In genomic region chr3:9399746-9400145, GRCh38 we compare ENCODE assay signal across 1 cellular context.
TF ChIP-seq lines count a peak whose summit lies in the region.

No MANE protein-coding gene starts in this region.

TF ChIP-seq in K562, 482 proteins besides CTCF, POLR2A, EP300 and RAD21 (continued from another document and continues in another):
- TF ChIP-seq, protein P1, sequence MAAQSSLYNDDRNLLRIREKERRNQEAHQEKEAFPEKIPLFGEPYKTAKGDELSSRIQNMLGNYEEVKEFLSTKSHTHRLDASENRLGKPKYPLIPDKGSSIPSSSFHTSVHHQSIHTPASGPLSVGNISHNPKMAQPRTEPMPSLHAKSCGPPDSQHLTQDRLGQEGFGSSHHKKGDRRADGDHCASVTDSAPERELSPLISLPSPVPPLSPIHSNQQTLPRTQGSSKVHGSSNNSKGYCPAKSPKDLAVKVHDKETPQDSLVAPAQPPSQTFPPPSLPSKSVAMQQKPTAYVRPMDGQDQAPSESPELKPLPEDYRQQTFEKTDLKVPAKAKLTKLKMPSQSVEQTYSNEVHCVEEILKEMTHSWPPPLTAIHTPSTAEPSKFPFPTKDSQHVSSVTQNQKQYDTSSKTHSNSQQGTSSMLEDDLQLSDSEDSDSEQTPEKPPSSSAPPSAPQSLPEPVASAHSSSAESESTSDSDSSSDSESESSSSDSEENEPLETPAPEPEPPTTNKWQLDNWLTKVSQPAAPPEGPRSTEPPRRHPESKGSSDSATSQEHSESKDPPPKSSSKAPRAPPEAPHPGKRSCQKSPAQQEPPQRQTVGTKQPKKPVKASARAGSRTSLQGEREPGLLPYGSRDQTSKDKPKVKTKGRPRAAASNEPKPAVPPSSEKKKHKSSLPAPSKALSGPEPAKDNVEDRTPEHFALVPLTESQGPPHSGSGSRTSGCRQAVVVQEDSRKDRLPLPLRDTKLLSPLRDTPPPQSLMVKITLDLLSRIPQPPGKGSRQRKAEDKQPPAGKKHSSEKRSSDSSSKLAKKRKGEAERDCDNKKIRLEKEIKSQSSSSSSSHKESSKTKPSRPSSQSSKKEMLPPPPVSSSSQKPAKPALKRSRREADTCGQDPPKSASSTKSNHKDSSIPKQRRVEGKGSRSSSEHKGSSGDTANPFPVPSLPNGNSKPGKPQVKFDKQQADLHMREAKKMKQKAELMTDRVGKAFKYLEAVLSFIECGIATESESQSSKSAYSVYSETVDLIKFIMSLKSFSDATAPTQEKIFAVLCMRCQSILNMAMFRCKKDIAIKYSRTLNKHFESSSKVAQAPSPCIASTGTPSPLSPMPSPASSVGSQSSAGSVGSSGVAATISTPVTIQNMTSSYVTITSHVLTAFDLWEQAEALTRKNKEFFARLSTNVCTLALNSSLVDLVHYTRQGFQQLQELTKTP (IDR thresholded peaks at IDR 0.05; ENCODE audit: low read depth in 1 of 2, partially characterized antibody in 2 of 2): no peak
- TF ChIP-seq, protein P2, sequence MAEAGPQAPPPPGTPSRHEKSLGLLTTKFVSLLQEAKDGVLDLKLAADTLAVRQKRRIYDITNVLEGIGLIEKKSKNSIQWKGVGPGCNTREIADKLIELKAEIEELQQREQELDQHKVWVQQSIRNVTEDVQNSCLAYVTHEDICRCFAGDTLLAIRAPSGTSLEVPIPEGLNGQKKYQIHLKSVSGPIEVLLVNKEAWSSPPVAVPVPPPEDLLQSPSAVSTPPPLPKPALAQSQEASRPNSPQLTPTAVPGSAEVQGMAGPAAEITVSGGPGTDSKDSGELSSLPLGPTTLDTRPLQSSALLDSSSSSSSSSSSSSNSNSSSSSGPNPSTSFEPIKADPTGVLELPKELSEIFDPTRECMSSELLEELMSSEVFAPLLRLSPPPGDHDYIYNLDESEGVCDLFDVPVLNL (CRISPR knock-in tag; IDR thresholded peaks at IDR 0.05; ENCODE audit: low read depth): no peak
- no peak for TF ChIP-seq NRF1 (conservative IDR thresholded peaks at IDR 0.05 in 1 of 2, IDR thresholded peaks at IDR 0.05 in 1 of 2)
- no peak for TF ChIP-seq ZNF121 (CRISPR knock-in tag; conservative IDR thresholded peaks at IDR 0.05)
- 0 out of 2 replicates have a peak, but pooled peaks have one; percentile 46 for TF ChIP-seq FOXJ2 (tag; IDR thresholded peaks at IDR 0.05)
- TF ChIP-seq MTF1 (CRISPR knock-in tag; IDR thresholded peaks at IDR 0.05; ENCODE audit: borderline replicate concordance): no peak
- peak in 1 of 2 experiments; percentile 80; a peak in 2 of 4 replicates for TF ChIP-seq HDAC1 (IDR thresholded peaks at IDR 0.05)
- 0 out of 2 replicates have a peak, but pooled peaks have one; percentile 29 for TF ChIP-seq SMAD4 (CRISPR knock-in tag; conservative IDR thresholded peaks at IDR 0.05)
- TF ChIP-seq CBFB (CRISPR knock-in tag; IDR thresholded peaks at IDR 0.05): no peak
- TF ChIP-seq, protein P3, sequence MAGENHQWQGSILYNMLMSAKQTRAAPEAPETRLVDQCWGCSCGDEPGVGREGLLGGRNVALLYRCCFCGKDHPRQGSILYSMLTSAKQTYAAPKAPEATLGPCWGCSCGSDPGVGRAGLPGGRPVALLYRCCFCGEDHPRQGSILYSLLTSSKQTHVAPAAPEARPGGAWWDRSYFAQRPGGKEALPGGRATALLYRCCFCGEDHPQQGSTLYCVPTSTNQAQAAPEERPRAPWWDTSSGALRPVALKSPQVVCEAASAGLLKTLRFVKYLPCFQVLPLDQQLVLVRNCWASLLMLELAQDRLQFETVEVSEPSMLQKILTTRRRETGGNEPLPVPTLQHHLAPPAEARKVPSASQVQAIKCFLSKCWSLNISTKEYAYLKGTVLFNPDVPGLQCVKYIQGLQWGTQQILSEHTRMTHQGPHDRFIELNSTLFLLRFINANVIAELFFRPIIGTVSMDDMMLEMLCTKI (IDR thresholded peaks at IDR 0.05; ENCODE audit: partially characterized antibody): no peak
- peak; percentile 29 for TF ChIP-seq NCOR1 (IDR thresholded peaks at IDR 0.05)
- TF ChIP-seq IRF1 (CRISPR knock-in tag; IDR thresholded peaks at IDR 0.05; ENCODE audit: borderline replicate concordance): no peak
- peak; percentile 44; the same call in 1 of the 2 replicates for TF ChIP-seq LARP7 (IDR thresholded peaks at IDR 0.05)
- TF ChIP-seq CREM (IDR thresholded peaks at IDR 0.05; ENCODE audit: low read depth): peak; percentile 39; the same call in 1 of the 2 replicates
- TF ChIP-seq HDGF (IDR thresholded peaks at IDR 0.05): no peak
- TF ChIP-seq CBX3 (IDR thresholded peaks at IDR 0.05; ENCODE audit: borderline replicate concordance in 1 of 2, low read length in 2 of 2): 0 out of 3 replicates have a peak, but pooled peaks of 1 of the 2 experiments have one; percentile 40
- no peak for TF ChIP-seq ZZZ3 (IDR thresholded peaks at IDR 0.05)
- TF ChIP-seq, protein P4, sequence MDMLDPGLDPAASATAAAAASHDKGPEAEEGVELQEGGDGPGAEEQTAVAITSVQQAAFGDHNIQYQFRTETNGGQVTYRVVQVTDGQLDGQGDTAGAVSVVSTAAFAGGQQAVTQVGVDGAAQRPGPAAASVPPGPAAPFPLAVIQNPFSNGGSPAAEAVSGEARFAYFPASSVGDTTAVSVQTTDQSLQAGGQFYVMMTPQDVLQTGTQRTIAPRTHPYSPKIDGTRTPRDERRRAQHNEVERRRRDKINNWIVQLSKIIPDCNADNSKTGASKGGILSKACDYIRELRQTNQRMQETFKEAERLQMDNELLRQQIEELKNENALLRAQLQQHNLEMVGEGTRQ (CRISPR knock-in tag; IDR thresholded peaks at IDR 0.05): no peak
- TF ChIP-seq, protein P5, sequence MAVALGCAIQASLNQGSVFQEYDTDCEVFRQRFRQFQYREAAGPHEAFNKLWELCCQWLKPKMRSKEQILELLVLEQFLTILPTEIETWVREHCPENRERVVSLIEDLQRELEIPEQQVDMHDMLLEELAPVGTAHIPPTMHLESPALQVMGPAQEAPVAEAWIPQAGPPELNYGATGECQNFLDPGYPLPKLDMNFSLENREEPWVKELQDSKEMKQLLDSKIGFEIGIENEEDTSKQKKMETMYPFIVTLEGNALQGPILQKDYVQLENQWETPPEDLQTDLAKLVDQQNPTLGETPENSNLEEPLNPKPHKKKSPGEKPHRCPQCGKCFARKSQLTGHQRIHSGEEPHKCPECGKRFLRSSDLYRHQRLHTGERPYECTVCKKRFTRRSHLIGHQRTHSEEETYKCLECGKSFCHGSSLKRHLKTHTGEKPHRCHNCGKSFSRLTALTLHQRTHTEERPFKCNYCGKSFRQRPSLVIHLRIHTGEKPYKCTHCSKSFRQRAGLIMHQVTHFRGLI (CRISPR knock-in tag; IDR thresholded peaks at IDR 0.05): no peak
- TF ChIP-seq ZNF133 (CRISPR knock-in tag; IDR thresholded peaks at IDR 0.05): no peak
- TF ChIP-seq, protein P6, sequence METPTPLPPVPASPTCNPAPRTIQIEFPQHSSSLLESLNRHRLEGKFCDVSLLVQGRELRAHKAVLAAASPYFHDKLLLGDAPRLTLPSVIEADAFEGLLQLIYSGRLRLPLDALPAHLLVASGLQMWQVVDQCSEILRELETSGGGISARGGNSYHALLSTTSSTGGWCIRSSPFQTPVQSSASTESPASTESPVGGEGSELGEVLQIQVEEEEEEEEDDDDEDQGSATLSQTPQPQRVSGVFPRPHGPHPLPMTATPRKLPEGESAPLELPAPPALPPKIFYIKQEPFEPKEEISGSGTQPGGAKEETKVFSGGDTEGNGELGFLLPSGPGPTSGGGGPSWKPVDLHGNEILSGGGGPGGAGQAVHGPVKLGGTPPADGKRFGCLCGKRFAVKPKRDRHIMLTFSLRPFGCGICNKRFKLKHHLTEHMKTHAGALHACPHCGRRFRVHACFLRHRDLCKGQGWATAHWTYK (CRISPR knock-in tag; IDR thresholded peaks at IDR 0.05): no peak
- TF ChIP-seq TCF7 (IDR thresholded peaks at IDR 0.05; ENCODE audit: borderline replicate concordance): no peak
- TF ChIP-seq ESRRA (IDR thresholded peaks at IDR 0.05; ENCODE audit: borderline replicate concordance, low read depth): no peak
- TF ChIP-seq CGGBP1 (CRISPR knock-in tag; IDR thresholded peaks at IDR 0.05): no peak
- peak; percentile 34; the same call in 1 of the 2 replicates for TF ChIP-seq CXXC5 (CRISPR knock-in tag; IDR thresholded peaks at IDR 0.05)
- TF ChIP-seq MTA3 (IDR thresholded peaks at IDR 0.05; ENCODE audit: borderline replicate concordance): peak; percentile 50; the same call in 1 of the 2 replicates
- TF ChIP-seq, protein P7, sequence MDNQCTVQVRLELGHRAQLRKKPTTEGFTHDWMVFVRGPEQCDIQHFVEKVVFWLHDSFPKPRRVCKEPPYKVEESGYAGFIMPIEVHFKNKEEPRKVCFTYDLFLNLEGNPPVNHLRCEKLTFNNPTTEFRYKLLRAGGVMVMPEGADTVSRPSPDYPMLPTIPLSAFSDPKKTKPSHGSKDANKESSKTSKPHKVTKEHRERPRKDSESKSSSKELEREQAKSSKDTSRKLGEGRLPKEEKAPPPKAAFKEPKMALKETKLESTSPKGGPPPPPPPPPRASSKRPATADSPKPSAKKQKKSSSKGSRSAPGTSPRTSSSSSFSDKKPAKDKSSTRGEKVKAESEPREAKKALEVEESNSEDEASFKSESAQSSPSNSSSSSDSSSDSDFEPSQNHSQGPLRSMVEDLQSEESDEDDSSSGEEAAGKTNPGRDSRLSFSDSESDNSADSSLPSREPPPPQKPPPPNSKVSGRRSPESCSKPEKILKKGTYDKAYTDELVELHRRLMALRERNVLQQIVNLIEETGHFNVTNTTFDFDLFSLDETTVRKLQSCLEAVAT (IDR thresholded peaks at IDR 0.05): peak in 1 of 2 experiments; percentile 88; a peak in 3 of 4 replicates
- no peak for TF ChIP-seq ZFP30 (CRISPR knock-in tag; IDR thresholded peaks at IDR 0.05; ENCODE audit: borderline replicate concordance)
- TF ChIP-seq KAT8 (IDR thresholded peaks at IDR 0.05; ENCODE audit: low read depth): no peak
- TF ChIP-seq JUND (IDR thresholded peaks at IDR 0.05; ENCODE audit: borderline replicate concordance, low read depth, low read length): peak; percentile 38; the same call in 1 of the 2 replicates
- TF ChIP-seq JUND (tag; IDR thresholded peaks at IDR 0.05; ENCODE audit: borderline replicate concordance, low read depth, low read length): peak; percentile 10; the same call in 1 of the 3 replicates
- TF ChIP-seq RUNX1 (IDR thresholded peaks at IDR 0.05; ENCODE audit: low read depth): no peak
- TF ChIP-seq RCOR1 (IDR thresholded peaks at IDR 0.05; ENCODE audit: borderline replicate concordance in 1 of 2, low read depth in 2 of 2, low read length in 2 of 2): peak in 1 of 2 experiments; percentile 42; a peak in 1 of 4 replicates
- TF ChIP-seq GTF3C2 (IDR thresholded peaks at IDR 0.05; ENCODE audit: borderline replicate concordance, extremely low read depth, insufficient read length): no peak
- TF ChIP-seq ZNF384 (IDR thresholded peaks at IDR 0.05; ENCODE audit: low read depth, low read length): peak; percentile 99
- TF ChIP-seq ELK1 (CRISPR knock-in tag; IDR thresholded peaks at IDR 0.05): no peak
- 0 out of 2 replicates have a peak, but pooled peaks have one; percentile 22 for TF ChIP-seq CHD2 (IDR thresholded peaks at IDR 0.05; ENCODE audit: low read depth, low read length)
- TF ChIP-seq SOX6 (IDR thresholded peaks at IDR 0.05): peak; percentile 40
- TF ChIP-seq NCOA6 (IDR thresholded peaks at IDR 0.05): no peak
- no peak for TF ChIP-seq ZFP36 (IDR thresholded peaks at IDR 0.05; ENCODE audit: low read depth, low read length, partially characterized antibody)
- TF ChIP-seq ZNF639 (CRISPR knock-in tag; conservative IDR thresholded peaks at IDR 0.05 in 1 of 2, IDR thresholded peaks at IDR 0.05 in 1 of 2): no peak
- TF ChIP-seq TAL1 (IDR thresholded peaks at IDR 0.05): no peak
- 0 out of 4 replicates have a peak, but pooled peaks of 1 of the 2 experiments have one; percentile 9 for TF ChIP-seq TRIM24 (IDR thresholded peaks at IDR 0.05)
- peak; percentile 38; the same call in 1 of the 2 replicates for TF ChIP-seq SMARCE1 (IDR thresholded peaks at IDR 0.05)
